ENCODE assay signal across 1 cellular context in the genomic region with DNA sequence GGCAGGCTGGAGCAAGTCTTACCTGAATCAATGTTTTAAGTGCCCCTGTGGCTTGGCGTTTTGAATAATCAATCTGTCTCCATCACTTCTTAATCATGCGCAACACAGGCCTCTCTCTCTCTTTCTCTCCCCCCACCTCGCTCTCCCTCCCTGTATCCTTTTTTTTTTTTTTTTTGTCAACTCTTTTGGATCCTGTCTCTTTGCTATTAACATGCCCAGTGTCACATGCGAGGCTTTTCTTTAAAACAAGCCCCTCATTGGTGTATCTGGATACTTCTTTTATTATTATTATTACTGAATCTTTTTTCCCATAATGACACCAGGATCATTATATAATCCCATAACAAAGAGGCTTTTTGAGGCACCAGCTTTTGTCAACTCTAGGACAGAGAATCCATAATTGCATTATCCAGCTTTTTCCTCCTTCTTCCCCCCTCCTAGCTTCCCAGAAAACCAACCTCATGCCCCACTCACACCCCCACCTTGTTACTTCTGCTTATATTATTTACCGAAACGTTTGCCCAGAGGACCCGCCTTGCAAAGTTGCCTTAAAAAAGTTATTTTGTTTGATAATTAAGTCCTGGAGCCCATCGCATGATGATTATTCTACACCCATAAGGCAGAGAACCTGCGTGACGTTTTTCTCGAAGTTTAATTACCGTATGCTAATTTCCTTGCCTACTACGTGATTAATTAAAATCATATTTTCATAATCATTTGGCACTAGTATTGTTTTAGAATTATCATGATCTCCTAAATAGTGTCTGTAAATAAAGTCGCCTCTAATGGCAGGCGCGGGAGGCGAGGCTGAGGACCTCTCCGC.
TF ChIP-seq lines count a peak whose summit lies in the region.

No MANE protein-coding gene starts in this region.

TF ChIP-seq in A549, 52 proteins besides CTCF, POLR2A, EP300 and RAD21 (continued from another document):
- no peak for TF ChIP-seq CHD4 (IDR thresholded peaks at IDR 0.05; ENCODE audit: borderline replicate concordance)
- TF ChIP-seq SREBF2 (IDR thresholded peaks at IDR 0.05) = no peak
- TF ChIP-seq ZNF302 (CRISPR knock-in tag; IDR thresholded peaks at IDR 0.05) = no peak
- TF ChIP-seq NFE2L2 (conservative IDR thresholded peaks at IDR 0.05; ENCODE audit: low read length) = no peak
- TF ChIP-seq EHMT2 (IDR thresholded peaks at IDR 0.05; ENCODE audit: low read depth) = no peak
